In genomic region chr11:117230286-117230961, GRCh38 we compare ENCODE assay signal across 8 cellular contexts. TPM values are rescaled to one million over a fixed set of nuclear protein-coding genes. Genes with fewer than 3 reads are reported as not detected.
A peak's percentile ranks its signal among the peaks of the same experiment; 100 is the strongest.
DNase-seq lines count a peak whose midpoint lies in the region; ATAC-seq and TF ChIP-seq lines count a peak whose summit lies in the region.

No MANE protein-coding gene starts in this region.

- H3K4me3 Mint-ChIP-seq in GM23338 = peak overlapping the region; percentile 95
- H3K4me3 Mint-ChIP-seq in endodermal cell = peak overlapping the region; percentile 85

- H3K36me3 Mint-ChIP-seq in GM23338 (ENCODE audit: low read depth) (peaks cover 16% of the 10 kb centered on the region), endodermal cell (ENCODE audit: low read depth) (peaks cover 25% of the 10 kb centered on the region)

- peak overlapping the region; percentile 80; the same call in 1 of the 2 replicates for H3K4me2 ChIP-seq in GM23338

- no peak for DNase-seq in GM23338 (ENCODE audit: low spot score)
- DNase-seq in activated CD4-positive, alpha-beta T cell treated with anti-CD3 and anti-CD28 coated beads for 24 hours (ENCODE audit: low read depth in 2 of 2) = peak; percentile 26 to 27
- no peak for DNase-seq in endodermal cell
- peak; percentile 50 for DNase-seq in stimulated activated CD4-positive, alpha-beta T cell treated with anti-CD3 and anti-CD28 coated beads, Interleukin-2, amount 100 ng/mL, for 4 hours (ENCODE audit: low read depth)
- no peak for DNase-seq in Kasumi-1 (lab: John Stamatoyannopoulos, UW)
- DNase-seq in SKM-1 (lab: John Stamatoyannopoulos, UW; ENCODE audit: unreplicated experiment) = no peak
- DNase-seq in posterior vena cava (ENCODE audit: low spot score) = no peak

- H3K36me3 ChIP-seq in GM23338 (ENCODE audit: insufficient read depth) = no peaks in the 10 kb centered on the region
- peaks cover 54% of the 10 kb centered on the region for H3K36me3 ChIP-seq in endodermal cell (ENCODE audit: control insufficient read depth, insufficient read depth, low read length)

- H3K27me3 ChIP-seq in GM23338 (ENCODE audit: insufficient read depth) (no peaks in the 10 kb centered on the region), endodermal cell (ENCODE audit: control insufficient read depth, insufficient read depth, low read length, poor library complexity, severe bottlenecking) (no peaks in the 10 kb centered on the region)

- intact Hi-C loops in posterior vena cava (cut with DNase I) = no loop called here

- WGBS in endodermal cell (ENCODE audit: insufficient coverage in 1 of 2, insufficient read length in 1 of 2), 2 experiments = 90 to 95% methylated on average over 11 to 12 of the region's 12 CpGs

- H3K9me2 ChIP-seq in GM23338 (ENCODE audit: insufficient read depth) = no peaks in the 10 kb centered on the region

- H3K27ac ChIP-seq in GM23338 (ENCODE audit: low read depth) (no peak overlapping the region), endodermal cell (ENCODE audit: low read depth, low read length) (no peak overlapping the region)

- H2AFZ ChIP-seq in GM23338 = no peak overlapping the region

- H3K9me3 ChIP-seq in endodermal cell (ENCODE audit: control insufficient read depth, low read length) = no peaks in the 10 kb centered on the region

- H3K79me2 ChIP-seq in GM23338 (replicated peaks; ENCODE audit: insufficient read depth) = peaks cover 39% of the 10 kb centered on the region

- TF ChIP-seq CTCF in GM23338 (conservative IDR thresholded peaks at IDR 0.05; ENCODE audit: low read depth in 2 of 2) (no peak), endodermal cell (conservative IDR thresholded peaks at IDR 0.05) (no peak)

- no peak overlapping the region for H3K27ac Mint-ChIP-seq in GM23338
- H3K27ac Mint-ChIP-seq in endodermal cell = peak overlapping the region; percentile 30

- H3K27me3 Mint-ChIP-seq in GM23338 (ENCODE audit: insufficient read depth, low read depth, poor library complexity) = peaks cover 15% of the 10 kb centered on the region
- H3K27me3 Mint-ChIP-seq in endodermal cell (ENCODE audit: insufficient read depth) = no peaks in the 10 kb centered on the region

- ATAC-seq in GM23338 = no peak
- no peak for ATAC-seq in HG03565 (IDR thresholded peaks at IDR 0.05; ENCODE audit: unreplicated experiment)

- H3K4me1 Mint-ChIP-seq in GM23338 (peaks cover 25% of the 10 kb centered on the region), endodermal cell (peaks cover 31% of the 10 kb centered on the region)

- H3K9ac ChIP-seq in endodermal cell (ENCODE audit: extremely low read depth, low read length, poor library complexity, severe bottlenecking) = peak overlapping the region; percentile 63

- H3F3A ChIP-seq in GM23338 (replicated peaks; ENCODE audit: low read depth) = peaks cover 7% of the 10 kb centered on the region; the same call in 1 of the 2 replicates

- H4K20me1 ChIP-seq in GM23338 (replicated peaks; ENCODE audit: insufficient read depth) = peaks cover 7% of the 10 kb centered on the region; the same call in 1 of the 2 replicates

- no peaks in the 10 kb centered on the region for H3K9me3 Mint-ChIP-seq in GM23338
- H3K9me3 Mint-ChIP-seq in endodermal cell = no peaks in the 10 kb centered on the region

- H3K4me3 ChIP-seq in GM23338 (no peak overlapping the region), endodermal cell (ENCODE audit: low read length) (peak overlapping the region; percentile 91)

- H3K4me1 ChIP-seq in GM23338 (ENCODE audit: insufficient read depth) (peaks cover 7% of the 10 kb centered on the region), endodermal cell (ENCODE audit: control insufficient read depth, insufficient read depth, low read length) (peaks cover 9% of the 10 kb centered on the region)

TF ChIP-seq in GM23338, 12 proteins besides CTCF, POLR2A, EP300 and RAD21 (continues in another document):
- TF ChIP-seq ZNF462 (CRISPR knock-in tag; IDR thresholded peaks at IDR 0.05) = no peak
- no peak for TF ChIP-seq POLR2AphosphoS5 (IDR thresholded peaks at IDR 0.05; ENCODE audit: low read depth)
- no peak for TF ChIP-seq JUNB (IDR thresholded peaks at IDR 0.05; ENCODE audit: unreplicated experiment)
- TF ChIP-seq ZNF331 (CRISPR knock-in tag; IDR thresholded peaks at IDR 0.05; ENCODE audit: low read depth) = no peak
- TF ChIP-seq EZH2 (IDR thresholded peaks at IDR 0.05; ENCODE audit: low read depth, unreplicated experiment) = no peak
- TF ChIP-seq STAT1 (IDR thresholded peaks at IDR 0.05; ENCODE audit: unreplicated experiment) = no peak
- TF ChIP-seq EZH2phosphoT487 (IDR thresholded peaks at IDR 0.05; ENCODE audit: unreplicated experiment) = no peak
- TF ChIP-seq CREB1 (CRISPR knock-in tag; IDR thresholded peaks at IDR 0.05; ENCODE audit: low read depth) = no peak

RNA-seq across cellular contexts. Expression of gene PCSK7, which starts 1.4 kb away (rescaled TPM):
- total RNA-seq in GM23338 (2014; rRNA removed; shearing (Covaris generic)) = 46.4 and 61.1 TPM in 2 replicates
- polyA plus RNA-seq in GM23338 (2016; fragmentation: Nextera tagmentation; extraction: Ambion mirVana) = 12.4 and 12.5 TPM in 2 replicates
- total RNA-seq in endodermal cell (10 to 100 TPM; 56.5 to 58.6 TPM), posterior vena cava (10 to 100 TPM; 41.9 to 48.6 TPM)
- 27.4 TPM for polyA plus RNA-seq in endodermal cell (2013, experiment 1 of 2)
- 21.1 TPM for polyA plus RNA-seq in endodermal cell (2013, experiment 2 of 2)

RNA-seq across cellular contexts. Expression of gene RNF214, which starts 2.0 kb away (rescaled TPM):
- 19.4 and 23.5 TPM in 2 replicates for total RNA-seq in GM23338 (2014; rRNA removed; shearing (Covaris generic))
- 23.6 and 28.4 TPM in 2 replicates for polyA plus RNA-seq in GM23338 (2016; fragmentation: Nextera tagmentation; extraction: Ambion mirVana)
- 10 to 100 TPM; 46.4 to 51.1 TPM for total RNA-seq in endodermal cell
- polyA plus RNA-seq in endodermal cell (2013, experiment 1 of 2) = 35.7 TPM
- 37.2 TPM for polyA plus RNA-seq in endodermal cell (2013, experiment 2 of 2)
- total RNA-seq in posterior vena cava = 10 to 100 TPM; 24.8 to 25.7 TPM

RNA-seq across cellular contexts. Expression of gene TAGLN, which starts 31.3 kb away (rescaled TPM):
- total RNA-seq in GM23338 (2014; rRNA removed; shearing (Covaris generic)) = 130 and 138 TPM in 2 replicates
- polyA plus RNA-seq in GM23338 (2016; fragmentation: Nextera tagmentation; extraction: Ambion mirVana) = 86.8 TPM in 2 replicates
- total RNA-seq in endodermal cell = 100 to 1,000 TPM; 228 to 412 TPM
- polyA plus RNA-seq in endodermal cell (2013, experiment 1 of 2) = 375 TPM
- polyA plus RNA-seq in endodermal cell (2013, experiment 2 of 2) = 542 TPM
- 1,000 to 10,000 TPM; 5,409 to 9,264 TPM for total RNA-seq in posterior vena cava

RNA-seq across cellular contexts. Expression of gene SIDT2, which starts 51.9 kb away (rescaled TPM):
- total RNA-seq in GM23338 (2014; rRNA removed; shearing (Covaris generic)) = 11.3 and 12.1 TPM in 2 replicates
- polyA plus RNA-seq in GM23338 (2016; fragmentation: Nextera tagmentation; extraction: Ambion mirVana) = 7.5 and 9.2 TPM in 2 replicates
- total RNA-seq in endodermal cell = 10 to 100 TPM; 39.3 to 43.0 TPM
- polyA plus RNA-seq in endodermal cell (2013, experiment 1 of 2) = 23.7 TPM
- polyA plus RNA-seq in endodermal cell (2013, experiment 2 of 2) = 21.9 TPM
- total RNA-seq in posterior vena cava = 10 to 100 TPM; 39.2 to 49.5 TPM

Comparison
In these comparisons a context has a peak if more than half of its experiments do, and no peak if none do; other contexts are left out.
1. DNase-seq: peak in activated CD4-positive, alpha-beta T cell treated with anti-CD3 and anti-CD28 coated beads for 24 hours (2 of 2) and stimulated activated CD4-positive, alpha-beta T cell treated with anti-CD3 and anti-CD28 coated beads, Interleukin-2, amount 100 ng/mL, for 4 hours (single experiment); none in GM23338 (single experiment), endodermal cell (single experiment), Kasumi-1 (0 of 2), SKM-1 (single experiment) and posterior vena cava (single experiment).
2. RNA of gene TAGLN, which starts 31.3 kb away (total RNA-seq): 5,409 to 9,264 TPM in posterior vena cava; 228 to 412 TPM in endodermal cell and 130 to 138 TPM in GM23338; every median in the first group is over 10 times any median in the second.